ENCODE assay signal across 1 cellular context in genomic region chr9:131393622-131394463, GRCh38.
A peak's percentile ranks its signal among the peaks of the same experiment; 100 is the strongest.
TF ChIP-seq lines count a peak whose summit lies in the region.

TSS of gene PRRC2B (plus strand) at chr9:131394086. CDS start at chr9:131430145, 36,059 bp downstream.

TF ChIP-seq in K562, 482 proteins besides CTCF, POLR2A, EP300 and RAD21 (continued from another document):
- TF ChIP-seq MNT (conservative IDR thresholded peaks at IDR 0.05) (0 out of 4 replicates have a peak, but pooled peaks of 1 of the 2 experiments have one; percentile 5), ZBTB49 (CRISPR knock-in tag; IDR thresholded peaks at IDR 0.05; ENCODE audit: borderline replicate concordance) (no peak)
